Comparison of ENCODE assay signal across 7 cellular contexts in genomic region chr7:72308986-72309385, GRCh38.
"Had no signal": no experiment of that assay in that cellular context is flagged by ENCODE, and none has a peak within 500 bp of the region (broad histone marks: within the 10 kb centered on the region; RNA-seq: fewer than 3 reads in every experiment).

No MANE protein-coding gene starts in this region.

- H3K4me3 ChIP-seq: GM23248, K562 had no signal

- DNase-seq: GM23248, GOT3, H9, HCEC 1CT, IMR-90, KG1 had no signal

- H3K27ac ChIP-seq: GM23248 had no signal

- ATAC-seq: K562 had no signal
